ENCODE assay signal across 8 cellular contexts in genomic region chr10:94963901-94964300, GRCh38. TPM values are rescaled to one million over a fixed set of nuclear protein-coding genes. Genes with fewer than 3 reads are reported as not detected.
DNase-seq lines count a peak whose midpoint lies in the region; ATAC-seq, FAIRE-seq and TF ChIP-seq lines count a peak whose summit lies in the region.

No MANE protein-coding gene starts in this region.

- H3K4me3 ChIP-seq in GM23338 (no peak overlapping the region), kidney (ENCODE audit: low read length in 2 of 2) (no peak overlapping the region), ovary (no peak overlapping the region)

- ATAC-seq in GM23338, result peak; percentile 94
- peak; percentile 99 for ATAC-seq in WTC11
- ATAC-seq in activated T-cell treated with anti-CD3 and anti-CD28 coated beads, Interleukin-2, amount 50 U/mL, for 4 hours, result no peak

- no peak for FAIRE-seq in kidney (lab: Jason Lieb, UNC)

- H3K9me3 ChIP-seq in kidney (ENCODE audit: control insufficient read depth in 1 of 2, low read length in 2 of 2) (peaks cover 0 to 7% of the 10 kb centered on the region in 2 donors), ovary (no peaks in the 10 kb centered on the region)

- TF ChIP-seq EP300 in ovary (IDR thresholded peaks at IDR 0.05), result no peak

- H3K36me3 ChIP-seq in GM23338 (ENCODE audit: insufficient read depth), result no peaks in the 10 kb centered on the region
- H3K36me3 ChIP-seq in kidney (ENCODE audit: control insufficient read depth in 1 of 2, insufficient read depth in 2 of 2, low read length in 2 of 2), result no peaks in the 10 kb centered on the region
- H3K36me3 ChIP-seq in ovary, result no peaks in the 10 kb centered on the region

- 8 to 24% (median 18%) methylated on average over 1 of the region's 1 CpG for WGBS in ovary, 3 donors

- no peaks in the 10 kb centered on the region for H3K27me3 Mint-ChIP-seq in GM23338 (ENCODE audit: insufficient read depth, low read depth, poor library complexity)
- H3K27me3 Mint-ChIP-seq in WTC11 (ENCODE audit: low read depth), result peaks cover 9% of the 10 kb centered on the region
- no peaks in the 10 kb centered on the region for H3K27me3 Mint-ChIP-seq in activated T-cell treated with anti-CD3 and anti-CD28 coated beads, Interleukin-2, amount 50 U/mL, for 4 hours (ENCODE audit: low read depth)

- no peaks in the 10 kb centered on the region for H3K27me3 ChIP-seq in GM23338 (ENCODE audit: insufficient read depth)
- no peaks in the 10 kb centered on the region for H3K27me3 ChIP-seq in ovary

- H3K4me1 Mint-ChIP-seq in GM23338 (no peaks in the 10 kb centered on the region), WTC11 (no peaks in the 10 kb centered on the region)
- H3K4me1 Mint-ChIP-seq in activated T-cell treated with anti-CD3 and anti-CD28 coated beads, Interleukin-2, amount 50 U/mL, for 4 hours (ENCODE audit: low read depth), result no peaks in the 10 kb centered on the region

- TF ChIP-seq POLR2A in ovary (IDR thresholded peaks at IDR 0.05), result no peak

- no peak overlapping the region for H3K9ac ChIP-seq in kidney (ENCODE audit: low read length in 2 of 2)

- H3K27ac ChIP-seq in GM23338 (ENCODE audit: low read depth) (no peak overlapping the region), kidney (ENCODE audit: low read depth in 2 of 2, low read length in 2 of 2) (no peak overlapping the region), ovary (no peak overlapping the region)

- H3K79me2 ChIP-seq in GM23338 (replicated peaks; ENCODE audit: insufficient read depth), result no peaks in the 10 kb centered on the region

- H3K9me3 Mint-ChIP-seq in GM23338 (peaks cover 28% of the 10 kb centered on the region), WTC11 (peaks cover 37% of the 10 kb centered on the region)
- no peaks in the 10 kb centered on the region for H3K9me3 Mint-ChIP-seq in activated T-cell treated with anti-CD3 and anti-CD28 coated beads, Interleukin-2, amount 50 U/mL, for 4 hours

- CTCF ChIA-PET in WTC11 (lab: Charles Lee), result interaction anchor here (0.7 to 1.5 kb wide), 27 partner anchors 8 to 411 kb away, joined by 3 to 8 read pairs (median 3); no protein-coding TSS in a partner anchor

- TF ChIP-seq CTCF in GM23338 (conservative IDR thresholded peaks at IDR 0.05; ENCODE audit: low read depth in 2 of 2) (peak; percentile 75 to 77), WTC11 (IDR thresholded peaks at IDR 0.05) (peak; percentile 13; the same call in 1 of the 2 replicates), kidney (IDR thresholded peaks at IDR 0.05; ENCODE audit: borderline replicate concordance, extremely low read depth, insufficient read depth) (peak; percentile 54), ovary (IDR thresholded peaks at IDR 0.05) (no peak)

- H3F3A ChIP-seq in GM23338 (replicated peaks; ENCODE audit: low read depth), result no peaks in the 10 kb centered on the region

- H3K27ac Mint-ChIP-seq in GM23338, result no peak overlapping the region
- H3K27ac Mint-ChIP-seq in WTC11, result no peak overlapping the region

- peak; percentile 20 for DNase-seq in G401 (ENCODE audit: low spot score)
- DNase-seq in GM23338 (ENCODE audit: low spot score), result peak; percentile 81
- DNase-seq in MV-4-11 (lab: John Stamatoyannopoulos, UW), result peak; percentile 7
- peak; percentile 42 for DNase-seq in WTC11 (ENCODE audit: low spot score)
- DNase-seq in kidney, result no peak
- no peak for DNase-seq in GF-D8 (lab: John Stamatoyannopoulos, UW)
- DNase-seq in ovary, result no peak
- DNase-seq in activated T-cell treated with anti-CD3 and anti-CD28 coated beads, Interleukin-2, amount 50 U/mL, for 4 hours, result no peak

- no peaks in the 10 kb centered on the region for H3K4me1 ChIP-seq in GM23338 (ENCODE audit: insufficient read depth)
- no peaks in the 10 kb centered on the region for H3K4me1 ChIP-seq in kidney (ENCODE audit: control insufficient read depth in 1 of 2, insufficient read depth in 1 of 2, low read depth in 1 of 2, low read length in 2 of 2)
- no peaks in the 10 kb centered on the region for H3K4me1 ChIP-seq in ovary (ENCODE audit: insufficient read depth)

- H3K9me2 ChIP-seq in GM23338 (ENCODE audit: insufficient read depth), result no peaks in the 10 kb centered on the region

- in situ Hi-C loops in G401 (cut with HindIII; ENCODE audit: low sequenced_read_pairs), result no loop called here

- H3K4me3 Mint-ChIP-seq in GM23338 (no peak overlapping the region), WTC11 (no peak overlapping the region)
- H3K4me3 Mint-ChIP-seq in activated T-cell treated with anti-CD3 and anti-CD28 coated beads, Interleukin-2, amount 50 U/mL, for 4 hours, result no peak overlapping the region

- no peaks in the 10 kb centered on the region for H4K20me1 ChIP-seq in GM23338 (replicated peaks; ENCODE audit: insufficient read depth)

- intact Hi-C loops in kidney (cut with DNase I), result no loop called here
- intact Hi-C loops in ovary (cut with DNase I), result no loop called here

- POLR2A ChIA-PET in WTC11 (lab: Charles Lee), result no interaction called here

- H2AFZ ChIP-seq in GM23338, result no peak overlapping the region

- H3K4me2 ChIP-seq in GM23338, result no peak overlapping the region

- H3K36me3 Mint-ChIP-seq in GM23338 (ENCODE audit: low read depth), result peaks cover 15% of the 10 kb centered on the region
- H3K36me3 Mint-ChIP-seq in WTC11, result peaks cover 19% of the 10 kb centered on the region
- H3K36me3 Mint-ChIP-seq in activated T-cell treated with anti-CD3 and anti-CD28 coated beads, Interleukin-2, amount 50 U/mL, for 4 hours (ENCODE audit: insufficient read depth), result no peaks in the 10 kb centered on the region

TF ChIP-seq in GM23338, 12 proteins besides CTCF, POLR2A, EP300 and RAD21 (continues in another document):
- no peak for TF ChIP-seq ETS1 (IDR thresholded peaks at IDR 0.05)
- TF ChIP-seq JUNB (IDR thresholded peaks at IDR 0.05; ENCODE audit: unreplicated experiment), result no peak
- no peak for TF ChIP-seq EZH2 (IDR thresholded peaks at IDR 0.05; ENCODE audit: low read depth, unreplicated experiment)
- TF ChIP-seq NANOG (IDR thresholded peaks at IDR 0.05; ENCODE audit: borderline replicate concordance), result no peak
- TF ChIP-seq STAT1 (IDR thresholded peaks at IDR 0.05; ENCODE audit: unreplicated experiment), result no peak
- no peak for TF ChIP-seq ZNF331 (CRISPR knock-in tag; IDR thresholded peaks at IDR 0.05; ENCODE audit: low read depth)

TF ChIP-seq in WTC11, 78 proteins besides CTCF, POLR2A, EP300 and RAD21:
- TF ChIP-seq ZNF121 (CRISPR knock-in tag; IDR thresholded peaks at IDR 0.05) (no peak), TP53 (CRISPR knock-in tag; IDR thresholded peaks at IDR 0.05) (no peak), NR3C1 (CRISPR knock-in tag; conservative IDR thresholded peaks at IDR 0.05; ENCODE audit: low read depth) (no peak), NFYB (CRISPR knock-in tag; conservative IDR thresholded peaks at IDR 0.05; ENCODE audit: low read depth) (no peak), ZSCAN18 (CRISPR knock-in tag; IDR thresholded peaks at IDR 0.05) (no peak), TCF7 (CRISPR knock-in tag; IDR thresholded peaks at IDR 0.05; ENCODE audit: low read depth) (no peak)

RNA-seq across cellular contexts. Expression of gene CYP2C9, which starts 25.4 kb away (rescaled TPM):
- total RNA-seq in G401 (2014; rRNA removed; shearing (Covaris generic)), result not detected in 2 replicates
- not detected in 2 replicates for total RNA-seq in GM23338 (2014; rRNA removed; shearing (Covaris generic))
- polyA plus RNA-seq in GM23338 (2016; fragmentation: Nextera tagmentation; extraction: Ambion mirVana), result not detected in 2 replicates
- 0.32 to 0.64 TPM (median 0.50 TPM) in 3 replicates for total RNA-seq in WTC11 (2021)
- 2.9 TPM for total RNA-seq in kidney
- 2.4 TPM for polyA plus RNA-seq in kidney (ENCODE audit: insufficient read depth, low read depth, low replicate concordance)
- 1 to 10 TPM in 1 of 7 donors, under 1 TPM in 3, not detected in 3; 0.20 to 2.3 (median 0.51) TPM for total RNA-seq in ovary
- polyA plus RNA-seq in ovary, result not detected
- under 1 TPM; 0.16 to 0.43 (median 0.23) TPM for total RNA-seq in activated T-cell treated with anti-CD3 and anti-CD28 coated beads, Interleukin-2, amount 50 U/mL, for 4 hours

Comparison
In these comparisons a context has a peak if more than half of its experiments do, and no peak if none do; other contexts are left out.
1. DNase-seq: peak in G401 (single experiment), GM23338 (single experiment), MV-4-11 (single experiment) and WTC11 (single experiment); none in kidney (single experiment), GF-D8 (single experiment), ovary (0 of 5) and activated T-cell treated with anti-CD3 and anti-CD28 coated beads, Interleukin-2, amount 50 U/mL, for 4 hours (single experiment).
2. ATAC-seq: peak in GM23338 (single experiment) and WTC11 (single experiment); none in activated T-cell treated with anti-CD3 and anti-CD28 coated beads, Interleukin-2, amount 50 U/mL, for 4 hours (0 of 2).
3. CTCF ChIP-seq: peak in GM23338 (2 of 2), WTC11 (single experiment) and kidney (single experiment); none in ovary (0 of 3).